14 cellular contexts compared by ENCODE assay signal in the genomic region with DNA sequence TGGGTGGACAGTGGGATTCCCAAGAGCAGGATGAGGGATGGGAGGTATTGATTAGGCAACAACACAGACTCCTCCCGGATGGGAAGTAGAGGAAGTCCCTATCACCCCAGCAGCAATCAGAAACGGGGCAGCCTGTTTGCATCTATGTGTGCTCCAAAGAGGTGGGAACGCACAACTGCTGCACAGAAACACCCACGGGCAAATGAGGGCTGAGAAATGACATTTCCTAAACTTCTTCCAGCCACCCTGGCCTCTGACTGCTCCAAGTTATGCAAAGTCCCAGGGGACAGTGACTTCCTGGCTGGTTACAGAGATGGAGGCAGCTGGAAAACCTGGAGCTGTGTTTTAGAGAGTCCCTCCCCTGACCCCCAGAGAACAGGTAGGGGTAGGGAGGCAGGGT. TPM values are rescaled to one million over a fixed set of nuclear protein-coding genes. Genes with fewer than 3 reads are reported as not detected.
DNase-seq lines count a peak whose midpoint lies in the region; ATAC-seq and TF ChIP-seq lines count a peak whose summit lies in the region.
"Had no signal": no experiment of that assay in that cellular context is flagged by ENCODE, and none has a peak within 500 bp of the region (broad histone marks: within the 10 kb centered on the region; RNA-seq: fewer than 3 reads in every experiment).

No MANE protein-coding gene starts in this region.

- H3K4me3 ChIP-seq in BLaER1: peak overlapping the region; percentile 31; the same call in 1 of the 2 replicates

- peak overlapping the region; percentile 68 for H3K27ac ChIP-seq in BLaER1

- DNase-seq in CD14-positive monocyte (ENCODE audit: low spot score) (peak; percentile 35), chondrocyte (ENCODE audit: low spot score) (peak; percentile 12), posterior vena cava (ENCODE audit: low spot score) (peak; percentile 42), inferior parietal cortex (ENCODE audit: extremely low spot score) (no peak)
- DNase-seq: NCI-H187 treated with DMSO at 0.1 percent for 48 hours, NCI-H2227 treated with DMSO at 0.1 percent for 48 hours, NCI-H524 treated with DMSO at 0.1 percent for 48 hours had no signal

- peak overlapping the region; percentile 42; the same call in 1 of the 2 replicates for H3K9ac ChIP-seq in BLaER1

- H3K9me3 Mint-ChIP-seq in CD14-positive monocyte (peaks cover 0 to 4% (median 0%) of the 10 kb centered on the region in 7 donors), chondrocyte (ENCODE audit: low read depth) (no peaks in the 10 kb centered on the region)

- ATAC-seq in HG02798 (IDR thresholded peaks at IDR 0.05; ENCODE audit: poor library complexity, unreplicated experiment): no peak
- ATAC-seq in HG03354 (IDR thresholded peaks at IDR 0.05; ENCODE audit: poor library complexity, severe bottlenecking, unreplicated experiment): no peak

- no peaks in the 10 kb centered on the region for H3K27me3 ChIP-seq in BLaER1

- intact Hi-C loops in CD14-positive monocyte (cut with micrococcal nuclease): no loop called here
- intact Hi-C loops in posterior vena cava (cut with DNase I): no loop called here

- H3K36me3 Mint-ChIP-seq in CD14-positive monocyte (no peaks in the 10 kb centered on the region), chondrocyte (ENCODE audit: low read depth) (no peaks in the 10 kb centered on the region)

- no peaks in the 10 kb centered on the region for H4K20me1 ChIP-seq in BLaER1

- peaks cover 17 to 30% (median 22%) of the 10 kb centered on the region in 3 donors for H3K27me3 Mint-ChIP-seq in CD14-positive monocyte (ENCODE audit: low read depth in 3 of 3)
- H3K27me3 Mint-ChIP-seq in chondrocyte (ENCODE audit: low read depth): peaks cover 7% of the 10 kb centered on the region

- H3K4me3 Mint-ChIP-seq in CD14-positive monocyte: no peak overlapping the region
- no peak overlapping the region for H3K4me3 Mint-ChIP-seq in chondrocyte (ENCODE audit: unreplicated experiment)
- H3K4me3 Mint-ChIP-seq: IgD-negative memory B cell had no signal

- TF ChIP-seq CTCF in CD14-positive monocyte (IDR thresholded peaks at IDR 0.05): no peak
- no peak for TF ChIP-seq CTCF in chondrocyte (IDR thresholded peaks at IDR 0.05)

- peak overlapping the region; percentile 89 for H3K4me2 ChIP-seq in BLaER1

- no peaks in the 10 kb centered on the region for H3K36me3 ChIP-seq in BLaER1

- H3K27ac Mint-ChIP-seq in CD14-positive monocyte (no peak overlapping the region), chondrocyte (ENCODE audit: unreplicated experiment) (no peak overlapping the region)

- no peaks in the 10 kb centered on the region for H3K4me1 Mint-ChIP-seq in CD14-positive monocyte
- peaks cover 7% of the 10 kb centered on the region for H3K4me1 Mint-ChIP-seq in chondrocyte (ENCODE audit: low read depth)

- H3K9me3 ChIP-seq in BLaER1: no peaks in the 10 kb centered on the region

- peaks cover 97% of the 10 kb centered on the region for H3K4me1 ChIP-seq in BLaER1

RNA-seq across cellular contexts. Expression of a gene that starts 42.6 kb away (rescaled TPM):
- not detected for polyA plus RNA-seq in CD14-positive monocyte
- total RNA-seq in chondrocyte (0.05 TPM in 2 of 3 replicates, not detected in the other), posterior vena cava (not detected)
- total RNA-seq: HT-29, LHCN-M2 had no signal
- polyA plus RNA-seq: BJ, IgD-negative memory B cell had no signal
